8 cellular contexts compared by ENCODE assay signal in the genomic region with DNA sequence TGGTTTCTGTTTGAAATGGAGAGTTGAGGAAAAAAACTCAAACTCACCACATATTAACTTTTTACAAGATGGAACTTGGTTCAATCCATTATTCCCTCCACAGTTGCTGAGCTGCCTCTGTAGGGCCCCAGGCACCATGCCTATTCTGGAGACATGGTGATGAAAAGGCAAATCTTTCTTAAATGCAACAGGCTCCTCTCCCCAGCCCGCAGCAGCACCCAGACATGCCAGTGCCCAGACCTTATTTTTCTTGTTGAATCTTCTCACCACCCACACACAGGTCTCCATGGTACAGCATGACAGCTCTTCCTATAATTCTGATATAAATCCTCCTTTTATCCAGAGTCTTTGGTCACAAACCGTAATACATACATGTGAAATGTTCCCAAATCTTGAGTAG. TPM values are rescaled to one million over a fixed set of nuclear protein-coding genes. Genes with fewer than 3 reads are reported as not detected.
DNase-seq lines count a peak whose midpoint lies in the region; ATAC-seq lines count a peak whose summit lies in the region.

No MANE protein-coding gene starts in this region.

- POLR2A ChIA-PET in T-cell (lab: Charles Lee) = interaction anchor here in 1 of 2 donors (0.9 kb wide), 1 partner anchor 9 kb away, joined by 3 read pairs; no protein-coding TSS in a partner anchor

- no peak for DNase-seq in T-cell
- DNase-seq in fibroblast of peridontal ligament (ENCODE audit: extremely low read depth) = peak; percentile 26
- peak; percentile 29 for DNase-seq in stimulated activated naive CD4-positive, alpha-beta T cell treated with Interleukin-2 at 50 U/mL for 16 hours (lab: John Stamatoyannopoulos, UW)
- DNase-seq in GDM1 (lab: John Stamatoyannopoulos, UW) = no peak
- no peak for DNase-seq in MV-4-11 (lab: John Stamatoyannopoulos, UW)

- no peaks in the 10 kb centered on the region for H3K9me3 Mint-ChIP-seq in T-cell

- H3K27me3 Mint-ChIP-seq in T-cell = no peaks in the 10 kb centered on the region

- CTCF ChIA-PET in T-cell (lab: Charles Lee) = interaction anchor here in 1 of 2 donors (0.6 to 1.8 kb wide), 2 partner anchors 37 to 49 kb away, joined by 4 read pairs; no protein-coding TSS in a partner anchor

- H3K27ac Mint-ChIP-seq in T-cell = peak overlapping the region; percentile 96 to 97

- H3K4me1 Mint-ChIP-seq in T-cell = peaks cover 67 to 70% (median 68%) of the 10 kb centered on the region in 3 donors

- peaks cover 9% of the 10 kb centered on the region for H3K36me3 Mint-ChIP-seq in T-cell

- peak overlapping the region; percentile 83 to 97 (median 84) for H3K4me3 Mint-ChIP-seq in T-cell

- peak; percentile 8 for ATAC-seq in GM21423 (IDR thresholded peaks at IDR 0.05; ENCODE audit: unreplicated experiment)
- peak; percentile 23 to 26 (median 26) for ATAC-seq in T-cell (replicated peaks in 1 of 4)
- ATAC-seq in GM21360 (IDR thresholded peaks at IDR 0.05; ENCODE audit: unreplicated experiment) = no peak
- no peak for ATAC-seq in HG02763 (IDR thresholded peaks at IDR 0.05; ENCODE audit: unreplicated experiment)

RNA-seq across cellular contexts. Expression of gene CYTH1, which starts 7.6 kb away (rescaled TPM):
- 100 to 1,000 TPM; 357 to 509 (median 372) TPM for total RNA-seq in T-cell

Comparison
In these comparisons a context has a peak if more than half of its experiments do, and no peak if none do; other contexts are left out.
1. ATAC-seq: peak in GM21423 (single experiment) and T-cell (4 of 4); none in GM21360 (single experiment) and HG02763 (single experiment).
2. DNase-seq: peak in fibroblast of peridontal ligament (single experiment) and stimulated activated naive CD4-positive, alpha-beta T cell treated with Interleukin-2 at 50 U/mL for 16 hours (single experiment); none in T-cell (0 of 34), GDM1 (single experiment) and MV-4-11 (single experiment).